Comparison of ENCODE assay signal across 8 cellular contexts in the genomic region with DNA sequence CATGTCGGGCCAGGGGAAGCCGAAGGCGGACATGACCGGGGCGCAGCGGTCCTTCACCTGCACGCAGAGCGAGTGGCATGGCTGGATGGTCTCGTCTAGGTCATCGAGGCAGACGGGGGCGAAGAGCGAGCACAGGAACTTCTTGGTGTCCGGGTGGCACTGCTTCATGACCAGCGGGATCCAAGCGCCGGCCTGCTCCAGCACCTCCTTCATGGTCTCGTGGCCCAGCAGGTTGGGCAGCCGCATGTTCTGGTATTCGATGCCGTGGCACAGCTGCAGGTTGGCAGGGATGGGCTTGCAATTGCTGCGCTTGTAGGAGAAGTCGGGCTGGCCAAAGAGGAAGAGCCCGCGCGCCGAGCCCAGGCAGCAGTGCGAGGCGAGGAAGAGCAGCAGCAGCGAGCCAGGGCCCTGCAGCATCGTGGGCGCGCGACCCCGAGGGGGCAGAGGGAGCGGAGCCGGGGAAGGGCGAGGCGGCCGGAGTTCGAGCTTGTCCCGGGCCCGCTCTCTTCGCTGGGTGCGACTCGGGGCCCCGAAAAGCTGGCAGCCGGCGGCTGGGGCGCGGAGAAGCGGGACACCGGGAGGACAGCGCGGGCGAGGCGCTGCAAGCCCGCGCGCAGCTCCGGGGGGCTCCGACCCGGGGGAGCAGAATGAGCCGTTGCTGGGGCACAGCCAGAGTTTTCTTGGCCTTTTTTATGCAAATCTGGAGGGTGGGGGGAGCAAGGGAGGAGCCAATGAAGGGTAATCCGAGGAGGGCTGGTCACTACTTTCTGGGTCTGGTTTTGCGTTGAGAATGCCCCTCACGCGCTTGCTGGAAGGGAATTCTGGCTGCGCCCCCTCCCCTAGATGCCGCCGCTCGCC.
DNase-seq lines count a peak whose midpoint lies in the region; ATAC-seq and TF ChIP-seq lines count a peak whose summit lies in the region.

A gene with protein sequence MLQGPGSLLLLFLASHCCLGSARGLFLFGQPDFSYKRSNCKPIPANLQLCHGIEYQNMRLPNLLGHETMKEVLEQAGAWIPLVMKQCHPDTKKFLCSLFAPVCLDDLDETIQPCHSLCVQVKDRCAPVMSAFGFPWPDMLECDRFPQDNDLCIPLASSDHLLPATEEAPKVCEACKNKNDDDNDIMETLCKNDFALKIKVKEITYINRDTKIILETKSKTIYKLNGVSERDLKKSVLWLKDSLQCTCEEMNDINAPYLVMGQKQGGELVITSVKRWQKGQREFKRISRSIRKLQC (minus strand): TSS at position 665 of the 858 bp plus-strand sequence. CDS start 248 bp downstream, at position 417.

- DNase-seq in NCI-H2227 (lab: John Stamatoyannopoulos, UW; ENCODE audit: unreplicated experiment) (peak; percentile 28), NCI-H2227 treated with DMSO at 0.1 percent for 48 hours (lab: John Stamatoyannopoulos, UW) (no peak), astrocyte of the cerebellum (ENCODE audit: low read depth) (no peak), left kidney (ENCODE audit: low read depth, low spot score) (peak; percentile 90), LoVo (ENCODE audit: low spot score) (no peak), NCI-H1436 treated with DMSO at 0.1 percent for 48 hours (lab: John Stamatoyannopoulos, UW) (no peak)
- peak; percentile 18 for DNase-seq in stimulated activated naive CD8-positive, alpha-beta T cell treated with anti-CD3 and anti-CD28 coated beads, Interleukin-15, Interleukin-2, amounts not matched to agents 100 U/mL and 50 U/mL, for 24 hours

- no peak for TF ChIP-seq CTCF in astrocyte of the cerebellum (IDR thresholded peaks at IDR 0.05; ENCODE audit: low read depth, low read length, missing control alignments)

- no peak for ATAC-seq in stimulated activated naive CD8-positive, alpha-beta T cell treated with anti-CD3 and anti-CD28 coated beads, Interleukin-15, Interleukin-2, amounts not matched to agents 100 U/mL and 50 U/mL, for 24 hours
- no peak for ATAC-seq in GM18907 (IDR thresholded peaks at IDR 0.05; ENCODE audit: unreplicated experiment)

- H3K4me3 ChIP-seq in astrocyte of the cerebellum (ENCODE audit: low read depth, low read length), result peak within 1 kb of the TSS; percentile 38

- in situ Hi-C loops in astrocyte of the cerebellum (cut with HindIII; ENCODE audit: low sequenced_read_pairs), result no loop called here

Comparison
In these comparisons a context has a peak if more than half of its experiments do, and no peak if none do; other contexts are left out.
1. DNase-seq: peak in NCI-H2227 (single experiment), left kidney (single experiment) and stimulated activated naive CD8-positive, alpha-beta T cell treated with anti-CD3 and anti-CD28 coated beads, Interleukin-15, Interleukin-2, amounts not matched to agents 100 U/mL and 50 U/mL, for 24 hours (single experiment); none in NCI-H2227 treated with DMSO at 0.1 percent for 48 hours (single experiment), astrocyte of the cerebellum (single experiment), LoVo (single experiment) and NCI-H1436 treated with DMSO at 0.1 percent for 48 hours (single experiment).